Comparison of ENCODE assay signal across 9 cellular contexts in genomic region chr2:26772064-26773001, GRCh38. TPM values are rescaled to one million over a fixed set of nuclear protein-coding genes. Genes with fewer than 3 reads are reported as not detected.
DNase-seq lines count a peak whose midpoint lies in the region; ATAC-seq and TF ChIP-seq lines count a peak whose summit lies in the region.
"Had no signal": no experiment of that assay in that cellular context is flagged by ENCODE, and none has a peak within 500 bp of the region (broad histone marks: within the 10 kb centered on the region; RNA-seq: fewer than 3 reads in every experiment).

No MANE protein-coding gene starts in this region.

- DNase-seq in activated CD4-positive, alpha-beta T cell treated with anti-CD3 and anti-CD28 coated beads for 36 hours, result peak; percentile 55
- DNase-seq in activated CD4-positive, alpha-beta T cell treated with anti-CD3 and anti-CD28 coated beads, Interleukin-2, amount 50 U/mL, for 4 hours, result no peak
- DNase-seq in T-helper 1 cell, result peak in 3 of 5 donors; percentile 8 to 68 (median 13)
- DNase-seq in natural killer cell treated with Interleukin-12 subunit alpha and Interleukin-12 subunit beta and Interleukin-15 and Interleukin-18, amount 100 ng/mL, for 72 hours (ENCODE audit: low spot score), result no peak
- DNase-seq in activated CD8-positive, alpha-beta memory T cell treated with anti-CD3 and anti-CD28 coated beads, Interleukin-2, amount 50 U/mL, for 48 hours, result no peak
- DNase-seq: activated B cell treated with CpG ODN at 0.5 μM for 24 hours had no signal

- H3K4me3 Mint-ChIP-seq in activated CD4-positive, alpha-beta T cell treated with anti-CD3 and anti-CD28 coated beads for 36 hours, result no peak overlapping the region
- H3K4me3 Mint-ChIP-seq in natural killer cell treated with Interleukin-12 subunit alpha and Interleukin-12 subunit beta and Interleukin-15 and Interleukin-18, amount 100 ng/mL, for 72 hours, result peak overlapping the region; percentile 47
- H3K4me3 Mint-ChIP-seq: activated B cell treated with CpG ODN at 0.5 μM for 24 hours had no signal

- intact Hi-C loops in activated CD4-positive, alpha-beta T cell treated with anti-CD3 and anti-CD28 coated beads for 36 hours (cut with DNase I, micrococcal nuclease), result no loop called here

- peak overlapping the region; percentile 49 for H3K27ac Mint-ChIP-seq in activated CD4-positive, alpha-beta T cell treated with anti-CD3 and anti-CD28 coated beads for 36 hours
- peak overlapping the region; percentile 72 to 82 for H3K27ac Mint-ChIP-seq in natural killer cell treated with Interleukin-12 subunit alpha and Interleukin-12 subunit beta and Interleukin-15 and Interleukin-18, amount 100 ng/mL, for 72 hours
- H3K27ac Mint-ChIP-seq: activated B cell treated with CpG ODN at 0.5 μM for 24 hours had no signal

- peak; percentile 77 for ATAC-seq in activated CD4-positive, alpha-beta T cell treated with anti-CD3 and anti-CD28 coated beads for 36 hours
- ATAC-seq in esophagus mucosa (peak; percentile 53), HG02852 (IDR thresholded peaks at IDR 0.05; ENCODE audit: unreplicated experiment) (no peak), GM18505 (IDR thresholded peaks at IDR 0.05; ENCODE audit: unreplicated experiment) (no peak)
- peak; percentile 58 to 77 for ATAC-seq in natural killer cell treated with Interleukin-12 subunit alpha and Interleukin-12 subunit beta and Interleukin-15 and Interleukin-18, amount 100 ng/mL, for 72 hours

- H3K36me3 Mint-ChIP-seq in activated CD4-positive, alpha-beta T cell treated with anti-CD3 and anti-CD28 coated beads for 36 hours (ENCODE audit: low read depth), result peaks cover 14% of the 10 kb centered on the region
- peaks cover 6% of the 10 kb centered on the region for H3K36me3 Mint-ChIP-seq in natural killer cell treated with Interleukin-12 subunit alpha and Interleukin-12 subunit beta and Interleukin-15 and Interleukin-18, amount 100 ng/mL, for 72 hours

- H3K4me1 Mint-ChIP-seq in activated CD4-positive, alpha-beta T cell treated with anti-CD3 and anti-CD28 coated beads for 36 hours, result peaks cover 41% of the 10 kb centered on the region
- H3K4me1 Mint-ChIP-seq in natural killer cell treated with Interleukin-12 subunit alpha and Interleukin-12 subunit beta and Interleukin-15 and Interleukin-18, amount 100 ng/mL, for 72 hours (ENCODE audit: low read depth in 2 of 2), result peaks cover 38 to 43% of the 10 kb centered on the region in 2 donors

- H3K9me3 Mint-ChIP-seq in activated CD4-positive, alpha-beta T cell treated with anti-CD3 and anti-CD28 coated beads for 36 hours (ENCODE audit: low read depth), result no peaks in the 10 kb centered on the region
- H3K9me3 Mint-ChIP-seq in natural killer cell treated with Interleukin-12 subunit alpha and Interleukin-12 subunit beta and Interleukin-15 and Interleukin-18, amount 100 ng/mL, for 72 hours, result no peaks in the 10 kb centered on the region
- H3K9me3 Mint-ChIP-seq: activated B cell treated with CpG ODN at 0.5 μM for 24 hours had no signal

- TF ChIP-seq POLR2A in GM18505 (IDR thresholded peaks at IDR 0.05; ENCODE audit: borderline replicate concordance, extremely low read depth, insufficient read depth, insufficient read length), result no peak

- no peaks in the 10 kb centered on the region for H3K27me3 Mint-ChIP-seq in activated CD4-positive, alpha-beta T cell treated with anti-CD3 and anti-CD28 coated beads for 36 hours
- no peaks in the 10 kb centered on the region for H3K27me3 Mint-ChIP-seq in natural killer cell treated with Interleukin-12 subunit alpha and Interleukin-12 subunit beta and Interleukin-15 and Interleukin-18, amount 100 ng/mL, for 72 hours
- H3K27me3 Mint-ChIP-seq: activated B cell treated with CpG ODN at 0.5 μM for 24 hours had no signal

- POLR2A ChIA-PET in activated CD4-positive, alpha-beta T cell treated with anti-CD3 and anti-CD28 coated beads for 36 hours (lab: Charles Lee), result no interaction called here

- CTCF ChIA-PET in activated CD4-positive, alpha-beta T cell treated with anti-CD3 and anti-CD28 coated beads for 36 hours (lab: Charles Lee), result interaction anchor here (0.7 to 1.3 kb wide), 3 partner anchors 10 to 74 kb away, joined by 4 read pairs; no protein-coding TSS in a partner anchor

RNA-seq across cellular contexts. Expression of gene SLC35F6, which starts 8.2 kb away (rescaled TPM):
- total RNA-seq in activated CD4-positive, alpha-beta T cell treated with anti-CD3 and anti-CD28 coated beads for 36 hours, result 1 to 10 TPM; 5.0 to 5.6 TPM
- 42.7 TPM for total RNA-seq in esophagus mucosa
- total RNA-seq in natural killer cell treated with Interleukin-12 subunit alpha and Interleukin-12 subunit beta and Interleukin-15 and Interleukin-18, amount 100 ng/mL, for 72 hours, result 10 to 100 TPM; 15.5 to 17.7 TPM

RNA-seq across cellular contexts. Expression of gene CENPA, which starts 13.5 kb away (rescaled TPM):
- 10 to 100 TPM; 37.0 to 38.0 TPM for total RNA-seq in activated CD4-positive, alpha-beta T cell treated with anti-CD3 and anti-CD28 coated beads for 36 hours
- 10.2 TPM for total RNA-seq in esophagus mucosa
- 10 to 100 TPM; 18.5 to 32.1 TPM for total RNA-seq in natural killer cell treated with Interleukin-12 subunit alpha and Interleukin-12 subunit beta and Interleukin-15 and Interleukin-18, amount 100 ng/mL, for 72 hours

Comparison
In these comparisons a context has a peak if more than half of its experiments do, and no peak if none do; other contexts are left out.
1. DNase-seq: peak in activated CD4-positive, alpha-beta T cell treated with anti-CD3 and anti-CD28 coated beads for 36 hours (single experiment) and T-helper 1 cell (3 of 5); none in activated CD4-positive, alpha-beta T cell treated with anti-CD3 and anti-CD28 coated beads, Interleukin-2, amount 50 U/mL, for 4 hours (0 of 2), natural killer cell treated with Interleukin-12 subunit alpha and Interleukin-12 subunit beta and Interleukin-15 and Interleukin-18, amount 100 ng/mL, for 72 hours (single experiment) and activated CD8-positive, alpha-beta memory T cell treated with anti-CD3 and anti-CD28 coated beads, Interleukin-2, amount 50 U/mL, for 48 hours (single experiment).
2. ATAC-seq: peak in activated CD4-positive, alpha-beta T cell treated with anti-CD3 and anti-CD28 coated beads for 36 hours (single experiment), esophagus mucosa (single experiment) and natural killer cell treated with Interleukin-12 subunit alpha and Interleukin-12 subunit beta and Interleukin-15 and Interleukin-18, amount 100 ng/mL, for 72 hours (2 of 2); none in HG02852 (single experiment) and GM18505 (single experiment).